In genomic region chr6:149060300-149060984, GRCh38 we compare ENCODE assay signal across 8 cellular contexts.
DNase-seq lines count a peak whose midpoint lies in the region; ATAC-seq, FAIRE-seq and TF ChIP-seq lines count a peak whose summit lies in the region.

No MANE protein-coding gene starts in this region.

- H3K4me1 ChIP-seq in HepG2 (ENCODE audit: insufficient read depth, low read length), result peaks cover 61% of the 10 kb centered on the region
- peaks cover 2% of the 10 kb centered on the region for H3K4me1 ChIP-seq in urinary bladder (ENCODE audit: insufficient read depth)

- no peaks in the 10 kb centered on the region for H3K27me3 ChIP-seq in HepG2 (ENCODE audit: control insufficient read depth in 1 of 2, insufficient read depth in 2 of 2, low read length in 2 of 2)

- intact Hi-C loops in HepG2 (cut with micrococcal nuclease; ENCODE audit: unreplicated experiment), result loop anchor here (2.0 kb wide), 1 partner anchor 14 kb away; no protein-coding TSS in a partner anchor

- H3K9me3 ChIP-seq in HepG2 (ENCODE audit: low read length), result no peaks in the 10 kb centered on the region

- ATAC-seq in GM18498 (IDR thresholded peaks at IDR 0.05; ENCODE audit: unreplicated experiment) (peak; percentile 72), HG02763 (IDR thresholded peaks at IDR 0.05; ENCODE audit: unreplicated experiment) (peak; percentile 81), HepG2 (peak; percentile 59)

- FAIRE-seq in HepG2 (lab: Jason Lieb, UNC), result no peak

- in situ Hi-C loops in HepG2 (cut with HindIII; ENCODE audit: extremely low pct_ligation_motif_present, low pct_unique_long_range_greater_than_20kb), result no loop called here
- in situ Hi-C loops in ACHN (cut with HindIII; ENCODE audit: low pct_ligation_motif_present, low pct_unique_long_range_greater_than_20kb, low sequenced_read_pairs), result no loop called here

- peak overlapping the region; percentile 50; the same call in 1 of the 2 replicates for H3K9ac ChIP-seq in HepG2 (ENCODE audit: insufficient read depth, low read depth, low read length)

- DNase-seq in NCI-H510A treated with DMSO at 0.1 percent for 48 hours (lab: John Stamatoyannopoulos, UW) (peak; percentile 41), activated T-cell treated with anti-CD3 and anti-CD28 coated beads for 48 hours (ENCODE audit: low read depth) (peak; percentile 41), HepG2 (ENCODE audit: low spot score) (peak; percentile 20), ACHN (no peak), HPDE6-E6E7 (ENCODE audit: extremely low spot score) (no peak)

- no peak for TF ChIP-seq POLR2A in HepG2 (IDR thresholded peaks at IDR 0.05; ENCODE audit: insufficient read depth in 1 of 2, low read depth in 2 of 2, low read length in 2 of 2)

- H3K4me3 ChIP-seq in HepG2 (replicated peaks in 1 of 3; ENCODE audit: insufficient read depth in 1 of 3, low read depth in 2 of 3, low read length in 3 of 3), result peak overlapping the region in 2 of 3 experiments; percentile 12 to 41; a peak in 3 of 6 replicates
- no peak overlapping the region for H3K4me3 ChIP-seq in urinary bladder (ENCODE audit: low read depth, low read length)

- TSS peak; percentile 90 for BruUV-seq in HepG2 (replicated peaks; lab: Mats Ljungman, UMichigan)

- WGBS in HepG2 (ENCODE audit: low lambda C conversion rate), result 50% methylated on average over 18 of the region's 19 CpGs
- 66% methylated on average over 19 of the region's 19 CpGs for WGBS in urinary bladder

- POLR2A ChIA-PET in HepG2 (lab: Yijun Ruan, JAX), result interaction anchor here (1.7 kb wide), 1 partner anchor 27 kb away, joined by 6 read pairs; no protein-coding TSS in a partner anchor

- peak overlapping the region; percentile 80 for H3K4me2 ChIP-seq in HepG2 (ENCODE audit: low read depth, low read length)

- no peak overlapping the region for H2AFZ ChIP-seq in HepG2 (ENCODE audit: low read length)

- no peak for TF ChIP-seq RAD21 in HepG2 (CRISPR knock-in tag; IDR thresholded peaks at IDR 0.05)

- H4K20me1 ChIP-seq in HepG2 (ENCODE audit: insufficient read depth, low read length), result no peaks in the 10 kb centered on the region

- no peaks in the 10 kb centered on the region for H3K79me2 ChIP-seq in HepG2 (ENCODE audit: insufficient read depth, low read length)

- CTCF ChIA-PET in HepG2 (lab: Yijun Ruan, JAX; ENCODE audit: low intra/inter-chr PET ratio, low total read pairs), result no interaction called here

- no peak for TF ChIP-seq CTCF in HepG2 (CRISPR knock-in tag; IDR thresholded peaks at IDR 0.05)

- no peak for TF ChIP-seq EP300 in HepG2 (IDR thresholded peaks at IDR 0.05; ENCODE audit: low read depth in 2 of 2, low read length in 2 of 2)
- no peak for TF ChIP-seq EP300 in HepG2 (CRISPR knock-in tag; IDR thresholded peaks at IDR 0.05; ENCODE audit: borderline replicate concordance)

- H3K27ac ChIP-seq in HepG2 (ENCODE audit: extremely low read length, insufficient read depth, low read length) (peak overlapping the region; percentile 65), urinary bladder (ENCODE audit: low read depth) (peak overlapping the region; percentile 49)

- H3K36me3 ChIP-seq in HepG2 (replicated peaks in 1 of 2; ENCODE audit: control insufficient read depth in 1 of 2, insufficient read depth in 2 of 2, low read length in 2 of 2), result no peaks in the 10 kb centered on the region
- no peaks in the 10 kb centered on the region for H3K36me3 ChIP-seq in urinary bladder (ENCODE audit: insufficient read depth)

TF ChIP-seq in HepG2, 621 proteins besides CTCF, POLR2A, EP300 and RAD21 (continues in another document):
- peak; percentile 12; the same call in 1 of the 2 replicates for TF ChIP-seq CBX5 (CRISPR knock-in tag; IDR thresholded peaks at IDR 0.05; ENCODE audit: borderline replicate concordance)
- no peak for TF ChIP-seq KLF11 (CRISPR knock-in tag; IDR thresholded peaks at IDR 0.05)
- peak; percentile 74 for TF ChIP-seq ZNF781 (CRISPR knock-in tag; IDR thresholded peaks at IDR 0.05; ENCODE audit: borderline replicate concordance, not compliant biosample characterization)
- peak; percentile 83 for TF ChIP-seq ZNF263 (CRISPR knock-in tag; IDR thresholded peaks at IDR 0.05)
- TF ChIP-seq NFKB2 (CRISPR knock-in tag; IDR thresholded peaks at IDR 0.05; ENCODE audit: borderline replicate concordance), result 0 out of 2 replicates have a peak, but pooled peaks have one; percentile 24
- no peak for TF ChIP-seq SOX6 (IDR thresholded peaks at IDR 0.05)
- TF ChIP-seq SOX6 (CRISPR knock-in tag; IDR thresholded peaks at IDR 0.05), result no peak
- peak; percentile 67; the same call in 1 of the 2 replicates for TF ChIP-seq SNAPC2 (CRISPR knock-in tag; IDR thresholded peaks at IDR 0.05)
- 0 out of 2 replicates have a peak, but pooled peaks have one; percentile 50 for TF ChIP-seq ZNF512B (CRISPR knock-in tag; IDR thresholded peaks at IDR 0.05; ENCODE audit: borderline replicate concordance)
- TF ChIP-seq SNAI1 (CRISPR knock-in tag; IDR thresholded peaks at IDR 0.05; ENCODE audit: borderline replicate concordance), result 0 out of 2 replicates have a peak, but pooled peaks have one; percentile 69
- peak; percentile 23; the same call in 1 of the 2 replicates for TF ChIP-seq RARA (CRISPR knock-in tag; IDR thresholded peaks at IDR 0.05)
- TF ChIP-seq ZNF292 (CRISPR knock-in tag; IDR thresholded peaks at IDR 0.05; ENCODE audit: borderline replicate concordance, low read depth), result 0 out of 2 replicates have a peak, but pooled peaks have one; percentile 3
- 0 out of 2 replicates have a peak, but pooled peaks have one; percentile 11 for TF ChIP-seq ERF (CRISPR knock-in tag; IDR thresholded peaks at IDR 0.05)
- TF ChIP-seq HNF1B (CRISPR knock-in tag; IDR thresholded peaks at IDR 0.05), result 0 out of 2 replicates have a peak, but pooled peaks have one; percentile 18
- TF ChIP-seq ZNF703 (CRISPR knock-in tag; IDR thresholded peaks at IDR 0.05; ENCODE audit: borderline replicate concordance), result no peak
- TF ChIP-seq MLX (CRISPR knock-in tag; IDR thresholded peaks at IDR 0.05), result 0 out of 2 replicates have a peak, but pooled peaks have one; percentile 22
- TF ChIP-seq ZSCAN21 (CRISPR knock-in tag; IDR thresholded peaks at IDR 0.05; ENCODE audit: borderline replicate concordance), result 0 out of 2 replicates have a peak, but pooled peaks have one; percentile 23
- TF ChIP-seq MYPOP (CRISPR knock-in tag; IDR thresholded peaks at IDR 0.05), result 0 out of 2 replicates have a peak, but pooled peaks have one; percentile 3
- TF ChIP-seq KDM6A (CRISPR knock-in tag; IDR thresholded peaks at IDR 0.05; ENCODE audit: low read depth), result 0 out of 2 replicates have a peak, but pooled peaks have one; percentile 7
- peak; percentile 35; the same call in 1 of the 2 replicates for TF ChIP-seq HNF4G (IDR thresholded peaks at IDR 0.05; ENCODE audit: borderline replicate concordance, low read depth, low read length)
- TF ChIP-seq HNF4G (CRISPR knock-in tag; IDR thresholded peaks at IDR 0.05; ENCODE audit: borderline replicate concordance, low read depth), result no peak

Comparison
In these comparisons a context has a peak if more than half of its experiments do, and no peak if none do; other contexts are left out.
1. DNase-seq: peak in NCI-H510A treated with DMSO at 0.1 percent for 48 hours (single experiment), activated T-cell treated with anti-CD3 and anti-CD28 coated beads for 48 hours (single experiment) and HepG2 (single experiment); none in ACHN (single experiment) and HPDE6-E6E7 (single experiment).
2. Peak in every context shown above with its lines, with median percentiles within 50 percentile points of each other: ATAC-seq.